Comparison of ENCODE assay signal across 19 cellular contexts in genomic region chr2:68359889-68360288, GRCh38. TPM values are rescaled to one million over a fixed set of nuclear protein-coding genes. Genes with fewer than 3 reads are reported as not detected.
DNase-seq lines count a peak whose midpoint lies in the region; ATAC-seq and TF ChIP-seq lines count a peak whose summit lies in the region.
"Had no signal": no experiment of that assay in that cellular context is flagged by ENCODE, and none has a peak within 500 bp of the region (broad histone marks: within the 10 kb centered on the region; RNA-seq: fewer than 3 reads in every experiment).

No MANE protein-coding gene starts in this region.

- in situ Hi-C loops in brain microvascular endothelial cell (cut with HindIII; ENCODE audit: low pct_ligation_motif_present, low sequenced_read_pairs), result no loop called here

- no peak overlapping the region for H3K14ac ChIP-seq in neuronal stem cell (ENCODE audit: low read length)

- DNase-seq in Karpas-422 (peak; percentile 65), brain microvascular endothelial cell (no peak), mesothelial cell of epicardium (ENCODE audit: low spot score in 2 of 2, unreplicated experiment in 2 of 2) (no peak), hepatic stellate cell (ENCODE audit: low spot score) (no peak), neuronal stem cell (ENCODE audit: low spot score) (no peak)
- no peak for DNase-seq in activated naive CD8-positive, alpha-beta T cell treated with anti-CD3 and anti-CD28 coated beads for 36 hours
- DNase-seq: activated effector memory CD4-positive, alpha-beta T cell treated with Interleukin-2 at 50 U/mL for 16 hours; DMS79; kidney; mammary epithelial cell; NCI-H1694 treated with DMSO at 0.1 percent for 48 hours; NCI-H774 had no signal

- no peaks in the 10 kb centered on the region for H3K9me2 ChIP-seq in Karpas-422 (replicated peaks; ENCODE audit: insufficient read depth, low read length)

- peak overlapping the region; percentile 32 for H3K4me2 ChIP-seq in Karpas-422 (ENCODE audit: low read depth, low read length, poor library complexity, severe bottlenecking)
- no peak overlapping the region for H3K4me2 ChIP-seq in neuronal stem cell (ENCODE audit: insufficient read depth, low read length, poor library complexity, severe bottlenecking)

- H3K27ac ChIP-seq in Karpas-422 (ENCODE audit: low read length), result peak overlapping the region; percentile 6; the same call in 1 of the 2 replicates
- H3K27ac ChIP-seq in brain microvascular endothelial cell, result no peak overlapping the region
- no peak overlapping the region for H3K27ac ChIP-seq in neuronal stem cell (replicated peaks; ENCODE audit: low read length)
- H3K27ac ChIP-seq: breast epithelium, gastroesophageal sphincter, right atrium auricular region had no signal

- no peaks in the 10 kb centered on the region for H3K36me3 Mint-ChIP-seq in mesothelial cell of epicardium
- no peaks in the 10 kb centered on the region for H3K36me3 Mint-ChIP-seq in activated naive CD8-positive, alpha-beta T cell treated with anti-CD3 and anti-CD28 coated beads for 36 hours

- H3K36me3 ChIP-seq in Karpas-422 (ENCODE audit: insufficient read depth, low read length), result no peaks in the 10 kb centered on the region
- H3K36me3 ChIP-seq in brain microvascular endothelial cell (replicated peaks), result no peaks in the 10 kb centered on the region
- H3K36me3 ChIP-seq in neuronal stem cell (replicated peaks in 1 of 2; ENCODE audit: control insufficient read depth in 2 of 2, insufficient read depth in 2 of 2, low read length in 2 of 2), result no peaks in the 10 kb centered on the region
- H3K36me3 ChIP-seq: breast epithelium, gastroesophageal sphincter, right atrium auricular region had no signal

- no peak overlapping the region for H3K18ac ChIP-seq in neuronal stem cell (ENCODE audit: low read length)

- H3K9me3 ChIP-seq in Karpas-422 (ENCODE audit: low read length), result no peaks in the 10 kb centered on the region
- no peaks in the 10 kb centered on the region for H3K9me3 ChIP-seq in neuronal stem cell (replicated peaks in 1 of 2; ENCODE audit: control insufficient read depth in 2 of 2, insufficient read depth in 1 of 2, low read depth in 1 of 2, low read length in 2 of 2)
- H3K9me3 ChIP-seq: breast epithelium, gastroesophageal sphincter, right atrium auricular region had no signal

- no peak overlapping the region for H3K4me3 Mint-ChIP-seq in mesothelial cell of epicardium
- H3K4me3 Mint-ChIP-seq in activated naive CD8-positive, alpha-beta T cell treated with anti-CD3 and anti-CD28 coated beads for 36 hours, result no peak overlapping the region

- H3K79me1 ChIP-seq in neuronal stem cell (ENCODE audit: low read depth, low read length), result no peaks in the 10 kb centered on the region

- no peak for ATAC-seq in HG03175 (IDR thresholded peaks at IDR 0.05; ENCODE audit: unreplicated experiment)
- ATAC-seq: gastroesophageal sphincter had no signal

- no CpG with 5 or more reads among the region's 3 CpGs for WGBS in neuronal stem cell (ENCODE audit: extremely low coverage in 2 of 2, insufficient read length in 2 of 2, insufficient replicate concordance in 1 of 2), 2 donors

- H3K4me1 ChIP-seq in Karpas-422 (ENCODE audit: low read length) (peaks cover 53% of the 10 kb centered on the region), neuronal stem cell (ENCODE audit: control insufficient read depth in 2 of 2, insufficient read depth in 1 of 2, low read depth in 1 of 2, low read length in 2 of 2) (no peaks in the 10 kb centered on the region)
- H3K4me1 ChIP-seq: breast epithelium had no signal

- H3K9ac ChIP-seq in Karpas-422 (ENCODE audit: low read length) (no peak overlapping the region), neuronal stem cell (ENCODE audit: low read depth, low read length, poor library complexity) (no peak overlapping the region)

- H4K91ac ChIP-seq in neuronal stem cell (ENCODE audit: low read depth, low read length, poor library complexity), result no peak overlapping the region

- H2AK5ac ChIP-seq in neuronal stem cell (ENCODE audit: low read depth, low read length), result no peak overlapping the region

- H2BK5ac ChIP-seq in neuronal stem cell (ENCODE audit: low read length), result no peak overlapping the region

- no peak overlapping the region for H3K4ac ChIP-seq in neuronal stem cell (ENCODE audit: low read length)

- no peak overlapping the region for H4K8ac ChIP-seq in neuronal stem cell (ENCODE audit: low read depth, low read length)

- H3K27ac Mint-ChIP-seq in mesothelial cell of epicardium, result no peak overlapping the region
- H3K27ac Mint-ChIP-seq in activated naive CD8-positive, alpha-beta T cell treated with anti-CD3 and anti-CD28 coated beads for 36 hours, result no peak overlapping the region

- H3K79me2 ChIP-seq in Karpas-422 (ENCODE audit: low read length), result peaks cover 20% of the 10 kb centered on the region

- H3K27me3 Mint-ChIP-seq in mesothelial cell of epicardium (ENCODE audit: low read depth), result no peaks in the 10 kb centered on the region
- peaks cover 22% of the 10 kb centered on the region for H3K27me3 Mint-ChIP-seq in activated naive CD8-positive, alpha-beta T cell treated with anti-CD3 and anti-CD28 coated beads for 36 hours

- peak; percentile 14; the same call in 1 of the 3 replicates for TF ChIP-seq CTCF in GM12872 (IDR thresholded peaks at IDR 0.05; ENCODE audit: insufficient read depth, low read depth, low read length)
- peak; percentile 32 for TF ChIP-seq CTCF in brain microvascular endothelial cell (IDR thresholded peaks at IDR 0.05; ENCODE audit: low read depth, low read length, missing control alignments)
- peak; percentile 42 for TF ChIP-seq CTCF in mesothelial cell of epicardium (IDR thresholded peaks at IDR 0.05; ENCODE audit: unreplicated experiment)

- no peak overlapping the region for H3K4me3 ChIP-seq in Karpas-422 (ENCODE audit: low read length)
- H3K4me3 ChIP-seq in brain microvascular endothelial cell (ENCODE audit: low read depth, low read length), result no peak overlapping the region
- H3K4me3 ChIP-seq in neuronal stem cell (ENCODE audit: low read length in 2 of 2), result no peak overlapping the region
- H3K4me3 ChIP-seq: breast epithelium, gastroesophageal sphincter, right atrium auricular region had no signal

- no peak overlapping the region for H2AFZ ChIP-seq in Karpas-422 (ENCODE audit: low read length)
- no peak overlapping the region for H2AFZ ChIP-seq in neuronal stem cell (ENCODE audit: low read length)

- no peak overlapping the region for H2BK12ac ChIP-seq in neuronal stem cell (ENCODE audit: low read length)

- H4K20me1 ChIP-seq in Karpas-422 (ENCODE audit: insufficient read depth, low read depth, low read length), result no peaks in the 10 kb centered on the region

- H3K9me3 Mint-ChIP-seq in mesothelial cell of epicardium, result peaks cover 7% of the 10 kb centered on the region
- H3K9me3 Mint-ChIP-seq in activated naive CD8-positive, alpha-beta T cell treated with anti-CD3 and anti-CD28 coated beads for 36 hours, result no peaks in the 10 kb centered on the region

- no peak overlapping the region for H2BK15ac ChIP-seq in neuronal stem cell (ENCODE audit: low read length)

- H3K27me3 ChIP-seq in Karpas-422 (ENCODE audit: low read length), result no peaks in the 10 kb centered on the region
- no peaks in the 10 kb centered on the region for H3K27me3 ChIP-seq in brain microvascular endothelial cell (replicated peaks)
- H3K27me3 ChIP-seq in neuronal stem cell (ENCODE audit: control insufficient read depth in 3 of 3, insufficient read depth in 3 of 3, low read depth in 1 of 3, low read length in 3 of 3), result no peaks in the 10 kb centered on the region
- H3K27me3 ChIP-seq: breast epithelium, gastroesophageal sphincter, right atrium auricular region had no signal

- H3K23ac ChIP-seq in neuronal stem cell (ENCODE audit: low read depth, low read length, poor library complexity), result no peak overlapping the region

- H3K4me1 Mint-ChIP-seq in mesothelial cell of epicardium, result no peaks in the 10 kb centered on the region
- H3K4me1 Mint-ChIP-seq in activated naive CD8-positive, alpha-beta T cell treated with anti-CD3 and anti-CD28 coated beads for 36 hours, result peaks cover 26% of the 10 kb centered on the region

- H2BK120ac ChIP-seq in neuronal stem cell (ENCODE audit: low read depth, low read length), result no peak overlapping the region

RNA-seq across cellular contexts. Expression of gene PLEK, which starts 5.2 kb away (rescaled TPM):
- total RNA-seq in Karpas-422 (2014; rRNA removed; shearing (Covaris generic); ENCODE audit: low replicate concordance), result 224 and 232 TPM in 2 replicates
- total RNA-seq in mesothelial cell of epicardium, result not detected in 3 replicates
- polyA plus RNA-seq in neuronal stem cell (2013, experiment 1 of 2), result 0.01 TPM
- 0.04 TPM for polyA plus RNA-seq in neuronal stem cell (2013, experiment 2 of 2)
- 1 to 10 TPM; 2.2 to 2.3 TPM for total RNA-seq in activated naive CD8-positive, alpha-beta T cell treated with anti-CD3 and anti-CD28 coated beads for 36 hours
- total RNA-seq: myocyte, SK-MEL-5 had no signal

RNA-seq across cellular contexts. Expression of gene CNRIP1, which starts 40.1 kb away (rescaled TPM):
- 2.8 TPM in 1 of 2 replicates, not detected in the other for total RNA-seq in Karpas-422 (2014; rRNA removed; shearing (Covaris generic); ENCODE audit: low replicate concordance)
- 4.9 to 5.6 TPM (median 5.2 TPM) in 3 replicates for total RNA-seq in mesothelial cell of epicardium
- 5.9 TPM for polyA plus RNA-seq in neuronal stem cell (2013, experiment 1 of 2)
- 5.9 TPM for polyA plus RNA-seq in neuronal stem cell (2013, experiment 2 of 2)
- total RNA-seq in activated naive CD8-positive, alpha-beta T cell treated with anti-CD3 and anti-CD28 coated beads for 36 hours, result not detected
- polyA plus RNA-seq: mammary epithelial cell had no signal

Comparison
In these comparisons a context has a peak if more than half of its experiments do, and no peak if none do; other contexts are left out.
1. RNA of gene PLEK, which starts 5.2 kb away (total RNA-seq): 224 to 232 TPM in Karpas-422; 2.2 to 2.3 TPM in activated naive CD8-positive, alpha-beta T cell treated with anti-CD3 and anti-CD28 coated beads for 36 hours and not detected in mesothelial cell of epicardium; every median in the first group is over 10 times any median in the second.
2. Peak in every context shown above with its lines, with median percentiles within 50 percentile points of each other: CTCF ChIP-seq.